1 cellular context compared by ENCODE assay signal in genomic region chr13:69999875-70000274, GRCh38.
TF ChIP-seq lines count a peak whose summit lies in the region.

No MANE protein-coding gene starts in this region.

TF ChIP-seq in liver, 16 proteins besides CTCF, POLR2A, EP300 and RAD21 (continued from another document):
- TF ChIP-seq, protein P1, sequence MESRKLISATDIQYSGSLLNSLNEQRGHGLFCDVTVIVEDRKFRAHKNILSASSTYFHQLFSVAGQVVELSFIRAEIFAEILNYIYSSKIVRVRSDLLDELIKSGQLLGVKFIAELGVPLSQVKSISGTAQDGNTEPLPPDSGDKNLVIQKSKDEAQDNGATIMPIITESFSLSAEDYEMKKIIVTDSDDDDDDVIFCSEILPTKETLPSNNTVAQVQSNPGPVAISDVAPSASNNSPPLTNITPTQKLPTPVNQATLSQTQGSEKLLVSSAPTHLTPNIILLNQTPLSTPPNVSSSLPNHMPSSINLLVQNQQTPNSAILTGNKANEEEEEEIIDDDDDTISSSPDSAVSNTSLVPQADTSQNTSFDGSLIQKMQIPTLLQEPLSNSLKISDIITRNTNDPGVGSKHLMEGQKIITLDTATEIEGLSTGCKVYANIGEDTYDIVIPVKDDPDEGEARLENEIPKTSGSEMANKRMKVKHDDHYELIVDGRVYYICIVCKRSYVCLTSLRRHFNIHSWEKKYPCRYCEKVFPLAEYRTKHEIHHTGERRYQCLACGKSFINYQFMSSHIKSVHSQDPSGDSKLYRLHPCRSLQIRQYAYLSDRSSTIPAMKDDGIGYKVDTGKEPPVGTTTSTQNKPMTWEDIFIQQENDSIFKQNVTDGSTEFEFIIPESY (IDR thresholded peaks at IDR 0.05) = no peak
- TF ChIP-seq EGR1 (IDR thresholded peaks at IDR 0.05; ENCODE audit: low read depth in 2 of 2) = no peak
- TF ChIP-seq YY1 (IDR thresholded peaks at IDR 0.05) = no peak
- TF ChIP-seq GABPA (IDR thresholded peaks at IDR 0.05 in 1 of 2, conservative IDR thresholded peaks at IDR 0.05 in 1 of 2) = no peak
- TF ChIP-seq SP1 (IDR thresholded peaks at IDR 0.05) = no peak
- TF ChIP-seq TAF1 (conservative IDR thresholded peaks at IDR 0.05) = no peak
- TF ChIP-seq NR2F2 (IDR thresholded peaks at IDR 0.05) = no peak
- TF ChIP-seq JUND (IDR thresholded peaks at IDR 0.05) = no peak
- TF ChIP-seq HNF4G (IDR thresholded peaks at IDR 0.05) = no peak
- TF ChIP-seq HNF4A (conservative IDR thresholded peaks at IDR 0.05) = no peak
- no peak for TF ChIP-seq REST (IDR thresholded peaks at IDR 0.05)
- no peak for TF ChIP-seq RXRA (IDR thresholded peaks at IDR 0.05)
- no peak for TF ChIP-seq ATF3 (IDR thresholded peaks at IDR 0.05)
- TF ChIP-seq FOXA2 (IDR thresholded peaks at IDR 0.05) = no peak
